In genomic region chr14:61099221-61099835, GRCh38 we compare ENCODE assay signal across 19 cellular contexts.
"Had no signal": no experiment of that assay in that cellular context is flagged by ENCODE, and none has a peak within 500 bp of the region (broad histone marks: within the 10 kb centered on the region; RNA-seq: fewer than 3 reads in every experiment).

No MANE protein-coding gene starts in this region.

- H3K9me3 ChIP-seq: adrenal gland, ovary, suprapubic skin, upper lobe of left lung had no signal

- H3K4me3 ChIP-seq: adrenal gland, esophagus squamous epithelium, ovary, suprapubic skin, upper lobe of left lung had no signal

- H3K27ac ChIP-seq: adrenal gland, esophagus squamous epithelium, ovary, suprapubic skin, upper lobe of left lung had no signal

- DNase-seq: activated CD4-positive, alpha-beta T cell treated with anti-CD3 and anti-CD28 coated beads, Interleukin-2, amount 10 ng/mL, durations not matched to agents 7 days and 5 days; activated CD4-positive, CD25-positive, alpha-beta regulatory T cell; activated CD8-positive, alpha-beta memory T cell treated with anti-CD3 and anti-CD28 coated beads for 24 hours; activated naive CD4-positive, alpha-beta T cell treated with anti-CD3 and anti-CD28 coated beads for 36 hours; adrenal gland; central memory CD4-positive, alpha-beta T cell; cortex of kidney; esophagus squamous epithelium; hypothalamus; kidney glomerular epithelial cell; ovary; stimulated activated CD4-positive, alpha-beta T cell treated with anti-CD3 and anti-CD28 coated beads, Interleukin-4, amount 100 ng/mL, for 1 hour; stimulated activated CD8-positive, alpha-beta memory T cell treated with anti-CD3 and anti-CD28 coated beads, Interleukin-4, amount 100 ng/mL, for 48 hours; stimulated activated naive CD8-positive, alpha-beta T cell treated with anti-CD3 and anti-CD28 coated beads, Interleukin-15, Interleukin-2, amounts not matched to agents 100 U/mL and 50 U/mL, for 24 hours; T-helper 2 cell; upper lobe of left lung had no signal

- FAIRE-seq: TTC549 had no signal

- H3K27ac Mint-ChIP-seq: activated CD4-positive, alpha-beta T cell treated with anti-CD3 and anti-CD28 coated beads, Interleukin-2, amount 10 ng/mL, durations not matched to agents 7 days and 5 days; activated naive CD4-positive, alpha-beta T cell treated with anti-CD3 and anti-CD28 coated beads for 36 hours; activated T-helper 17 cell treated with anti-CD3 and anti-CD28 coated beads, Interleukin-2, amount 50 U/mL, for 72 hours had no signal

- H3K4me3 Mint-ChIP-seq: activated CD4-positive, alpha-beta T cell treated with anti-CD3 and anti-CD28 coated beads, Interleukin-2, amount 10 ng/mL, durations not matched to agents 7 days and 5 days; activated naive CD4-positive, alpha-beta T cell treated with anti-CD3 and anti-CD28 coated beads for 36 hours; activated T-helper 17 cell treated with anti-CD3 and anti-CD28 coated beads, Interleukin-2, amount 50 U/mL, for 72 hours had no signal

- ATAC-seq: activated T-helper 17 cell treated with anti-CD3 and anti-CD28 coated beads, Interleukin-2, amount 50 U/mL, for 72 hours; stimulated activated naive CD8-positive, alpha-beta T cell treated with anti-CD3 and anti-CD28 coated beads, Interleukin-15, Interleukin-2, amounts not matched to agents 100 U/mL and 50 U/mL, for 24 hours had no signal

- H3K27me3 ChIP-seq: adrenal gland, esophagus squamous epithelium, ovary, suprapubic skin, upper lobe of left lung had no signal

- H3K36me3 ChIP-seq: adrenal gland, esophagus squamous epithelium, ovary, suprapubic skin, upper lobe of left lung had no signal

- H3K27me3 Mint-ChIP-seq: activated CD4-positive, alpha-beta T cell treated with anti-CD3 and anti-CD28 coated beads, Interleukin-2, amount 10 ng/mL, durations not matched to agents 7 days and 5 days; activated T-helper 17 cell treated with anti-CD3 and anti-CD28 coated beads, Interleukin-2, amount 50 U/mL, for 72 hours had no signal
